ENCODE assay signal across 19 cellular contexts in genomic region chr14:91336093-91336450, GRCh38.
"Had no signal": no experiment of that assay in that cellular context is flagged by ENCODE, and none has a peak within 500 bp of the region (broad histone marks: within the 10 kb centered on the region; RNA-seq: fewer than 3 reads in every experiment).

No MANE protein-coding gene starts in this region.

- H3K27ac Mint-ChIP-seq: activated CD8-positive, alpha-beta T cell treated with anti-CD3 and anti-CD28 coated beads for 36 hours had no signal

- H3K9me3 Mint-ChIP-seq: activated CD8-positive, alpha-beta T cell treated with anti-CD3 and anti-CD28 coated beads for 36 hours; activated naive CD4-positive, alpha-beta T cell treated with anti-CD3 and anti-CD28 coated beads, Interleukin-2, amount 50 U/mL, for 24 hours had no signal

- H3K27ac ChIP-seq: ascending aorta, pancreas, skin epidermis, stomach, vagina, WERI-Rb-1 had no signal

- H3K4me3 Mint-ChIP-seq: activated CD8-positive, alpha-beta T cell treated with anti-CD3 and anti-CD28 coated beads for 36 hours; activated naive CD4-positive, alpha-beta T cell treated with anti-CD3 and anti-CD28 coated beads, Interleukin-2, amount 50 U/mL, for 24 hours had no signal

- H3K36me3 ChIP-seq: ascending aorta had no signal

- DNase-seq: activated CD8-positive, alpha-beta T cell treated with anti-CD3 and anti-CD28 coated beads for 36 hours; activated gamma-delta T cell; activated T-cell treated with anti-CD3 and anti-CD28 coated beads, Interleukin-2, amount 50 U/mL, for 1 hour; dermis blood vessel endothelial cell; effector memory CD4-positive, alpha-beta T cell; hippocampal formation; midbrain; pancreas; stimulated activated CD4-positive, alpha-beta T cell treated with anti-CD3 and anti-CD28 coated beads, Interleukin-15, amount 100 ng/mL, for 24 hours; stimulated activated CD4-positive, alpha-beta T cell treated with anti-CD3 and anti-CD28 coated beads, Interleukin-2, amount 100 ng/mL, for 48 hours; stomach; trophoblast cell; WERI-Rb-1 had no signal

- H3K4me1 ChIP-seq: ascending aorta had no signal

- H3K27me3 Mint-ChIP-seq: activated CD8-positive, alpha-beta T cell treated with anti-CD3 and anti-CD28 coated beads for 36 hours; activated naive CD4-positive, alpha-beta T cell treated with anti-CD3 and anti-CD28 coated beads, Interleukin-2, amount 50 U/mL, for 24 hours had no signal

- H3K9me3 ChIP-seq: ascending aorta, pancreas, stomach, vagina had no signal

- H3K4me3 ChIP-seq: ascending aorta, lung, pancreas, skin epidermis, stomach, vagina had no signal

- ATAC-seq: activated CD8-positive, alpha-beta T cell treated with anti-CD3 and anti-CD28 coated beads for 36 hours; left lobe of liver had no signal

- H3K27me3 ChIP-seq: ascending aorta, pancreas, stomach, vagina had no signal
